8 cellular contexts compared by ENCODE assay signal in the genomic region with DNA sequence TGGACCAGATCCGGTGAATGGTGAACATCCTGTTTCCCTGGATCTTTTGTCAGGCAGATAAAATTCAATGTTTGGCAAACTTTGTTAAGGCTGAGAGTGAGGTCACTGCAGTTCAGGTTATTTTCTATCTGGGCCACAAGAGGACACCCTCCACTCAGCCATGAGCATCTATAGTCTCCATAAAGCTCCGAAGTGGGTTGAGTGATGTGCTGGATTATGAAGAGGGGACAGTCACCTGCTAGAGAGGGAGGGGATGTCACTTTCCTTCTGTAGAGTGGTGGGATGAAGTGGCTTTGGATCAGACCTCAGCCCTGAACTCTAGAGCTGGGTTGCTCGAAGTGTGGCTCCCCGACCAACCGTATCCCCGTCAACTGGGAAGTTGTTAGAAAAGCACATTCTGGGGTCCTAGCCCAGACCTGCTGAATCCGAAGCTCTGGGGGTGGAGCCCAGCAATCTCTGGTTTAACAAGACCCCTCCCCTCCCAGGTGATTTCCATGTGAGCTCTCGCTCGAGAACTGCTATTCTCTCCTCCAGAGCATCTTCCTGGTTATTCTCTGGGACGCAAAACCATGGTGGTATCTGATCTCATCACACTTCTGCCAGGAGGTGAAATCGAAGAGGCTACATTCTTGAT. TPM values are rescaled to one million over a fixed set of nuclear protein-coding genes. Genes with fewer than 3 reads are reported as not detected.
DNase-seq lines count a peak whose midpoint lies in the region; ATAC-seq and TF ChIP-seq lines count a peak whose summit lies in the region.

No MANE protein-coding gene starts in this region.

- H3K4me3 ChIP-seq in MG63 (no peak overlapping the region), WERI-Rb-1 (ENCODE audit: low read depth, low read length) (no peak overlapping the region), gastrocnemius medialis (no peak overlapping the region)

- intact Hi-C loops in Right ventricle myocardium superior (cut with DNase I) (loop anchor here (2.0 kb wide), 1 partner anchor 163 kb away; no protein-coding TSS in a partner anchor), gastrocnemius medialis (cut with DNase I; ENCODE audit: low total_unique reads) (no loop called here)

- H3K36me3 ChIP-seq in MG63 (no peaks in the 10 kb centered on the region), WERI-Rb-1 (no peaks in the 10 kb centered on the region), gastrocnemius medialis (no peaks in the 10 kb centered on the region)

- H3K9me3 ChIP-seq in MG63 = no peaks in the 10 kb centered on the region
- H3K9me3 ChIP-seq in WERI-Rb-1 (ENCODE audit: severe bottlenecking) = no peaks in the 10 kb centered on the region
- H3K9me3 ChIP-seq in gastrocnemius medialis = no peaks in the 10 kb centered on the region

- TF ChIP-seq POLR2A in gastrocnemius medialis (IDR thresholded peaks at IDR 0.05) = no peak

- H3K27ac ChIP-seq in WERI-Rb-1 (no peak overlapping the region), gastrocnemius medialis (no peak overlapping the region)

- ATAC-seq in Right ventricle myocardium superior (ENCODE audit: poor library complexity) (peak; percentile 70), gastrocnemius medialis (peak in 1 of 2 donors; percentile 38), GM19023 (IDR thresholded peaks at IDR 0.05; ENCODE audit: unreplicated experiment) (no peak), HG03097 (IDR thresholded peaks at IDR 0.05; ENCODE audit: low FRiP score, unreplicated experiment) (no peak)

- in situ Hi-C loops in gastrocnemius medialis (cut with MboI; ENCODE audit: low sequenced_read_pairs in 4 of 4) = loop anchor here in 1 of 4 donors (5.0 kb wide), 1 partner anchor 160 kb away; no protein-coding TSS in a partner anchor

- TF ChIP-seq CTCF in WERI-Rb-1 (IDR thresholded peaks at IDR 0.05; ENCODE audit: low read depth, low read length) (peak; percentile 67), gastrocnemius medialis (IDR thresholded peaks at IDR 0.05 in 4 of 5, conservative IDR thresholded peaks at IDR 0.05 in 1 of 5) (peak in 4 of 5 experiments; percentile 37 to 67 (median 52))

- H3K27me3 ChIP-seq in MG63 (no peaks in the 10 kb centered on the region), WERI-Rb-1 (ENCODE audit: insufficient read depth, low read depth, severe bottlenecking) (no peaks in the 10 kb centered on the region), gastrocnemius medialis (no peaks in the 10 kb centered on the region)

- peaks cover 0 to 3% of the 10 kb centered on the region in 2 donors for H3K4me1 ChIP-seq in gastrocnemius medialis

- DNase-seq in NCI-H526 (lab: John Stamatoyannopoulos, UW) (peak; percentile 12 to 42), NCI-H526 treated with DMSO at 0.1 percent for 48 hours (lab: John Stamatoyannopoulos, UW) (no peak), MG63 (peak; percentile 41), WERI-Rb-1 (peak; percentile 23), Right ventricle myocardium superior (no peak), gastrocnemius medialis (no peak)

RNA-seq across cellular contexts. Expression of a gene that starts 31.8 kb away (rescaled TPM):
- 0.57 and 1.1 TPM in 2 replicates for total RNA-seq in MG63 (2014; rRNA removed; shearing (Covaris generic); ENCODE audit: low replicate concordance)
- 42.7 TPM for total RNA-seq in Right ventricle myocardium superior
- 1 to 10 TPM in 2 of 4 donors, under 1 TPM in 2; 0.41 to 2.1 (median 1.2) TPM for total RNA-seq in gastrocnemius medialis

RNA-seq across cellular contexts. Expression of a gene that starts 52.5 kb away (rescaled TPM):
- total RNA-seq in MG63 (2014; rRNA removed; shearing (Covaris generic); ENCODE audit: low replicate concordance) = 1.3 and 9.5 TPM in 2 replicates
- total RNA-seq in Right ventricle myocardium superior (32.5 TPM), gastrocnemius medialis (10 to 100 TPM in 3 of 4 donors, 1 to 10 TPM in 1; 9.1 to 22.4 (median 13.4) TPM)

Comparison
In these comparisons a context has a peak if more than half of its experiments do, and no peak if none do; other contexts are left out.
1. DNase-seq: peak in NCI-H526 (2 of 2), MG63 (single experiment) and WERI-Rb-1 (single experiment); none in NCI-H526 treated with DMSO at 0.1 percent for 48 hours (single experiment), Right ventricle myocardium superior (single experiment) and gastrocnemius medialis (0 of 2).
2. RNA of a gene that starts 31.8 kb away (total RNA-seq): 42.7 TPM in Right ventricle myocardium superior (single experiment); 0.41 to 2.1 TPM in gastrocnemius medialis and 0.57 to 1.1 TPM in MG63; every median in the first group is over 10 times any median in the second.